ENCODE assay signal across 18 cellular contexts in the genomic region with DNA sequence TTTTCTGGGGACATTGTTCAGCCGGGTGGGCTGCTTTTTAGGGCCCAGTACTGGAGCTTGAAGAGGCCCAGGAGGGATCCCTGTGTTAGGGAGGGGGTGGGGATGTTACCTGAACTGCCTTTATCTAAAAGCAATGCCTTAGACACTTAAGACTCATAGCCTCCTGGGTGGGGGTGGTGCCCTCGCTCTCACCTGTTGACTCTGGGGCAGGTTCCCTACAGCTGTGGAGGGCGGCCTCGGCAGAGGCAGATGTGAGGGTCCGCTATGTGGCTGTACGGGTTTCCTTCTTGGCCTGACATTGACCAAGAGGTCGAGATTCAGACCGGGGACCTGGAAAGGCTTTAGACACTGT. TPM values are rescaled to one million over a fixed set of nuclear protein-coding genes. Genes with fewer than 3 reads are reported as not detected.
A peak's percentile ranks its signal among the peaks of the same experiment; 100 is the strongest.
DNase-seq lines count a peak whose midpoint lies in the region; ATAC-seq, FAIRE-seq and TF ChIP-seq lines count a peak whose summit lies in the region.
"Had no signal": no experiment of that assay in that cellular context is flagged by ENCODE, and none has a peak within 500 bp of the region (broad histone marks: within the 10 kb centered on the region; RNA-seq: fewer than 3 reads in every experiment).

No MANE protein-coding gene starts in this region.

- peak in 3 of 4 donors; percentile 6 to 29 (median 17) for ATAC-seq in pancreas

- peaks cover 61% of the 10 kb centered on the region for H3K4me1 Mint-ChIP-seq in Calu3 (ENCODE audit: low read depth, unreplicated experiment)
- peaks cover 15% of the 10 kb centered on the region for H3K4me1 Mint-ChIP-seq in activated CD4-positive, alpha-beta memory T cell treated with anti-CD3 and anti-CD28 coated beads for 36 hours (ENCODE audit: low read depth)

- no peaks in the 10 kb centered on the region for H3K27me3 Mint-ChIP-seq in Calu3 (ENCODE audit: unreplicated experiment)
- peaks cover 44% of the 10 kb centered on the region for H3K27me3 Mint-ChIP-seq in activated CD4-positive, alpha-beta memory T cell treated with anti-CD3 and anti-CD28 coated beads for 36 hours

- TF ChIP-seq CTCF in Calu3 (IDR thresholded peaks at IDR 0.05; ENCODE audit: unreplicated experiment) (no peak), pancreas (IDR thresholded peaks at IDR 0.05) (no peak)

- H3K27ac ChIP-seq in SJCRH30 (peak overlapping the region; percentile 66), iPS-18a (ENCODE audit: low read length) (no peak overlapping the region), pancreas (peak overlapping the region; percentile 60 to 90 (median 88))

- WGBS in pancreas, 2 donors, result 39 to 67% methylated on average over 8 of the region's 8 CpGs

- intact Hi-C loops in Calu3 (cut with micrococcal nuclease; ENCODE audit: unreplicated experiment), result no loop called here
- intact Hi-C loops in pancreas (cut with DNase I), result loop anchor here in 1 of 3 donors (10.0 kb wide), 1 partner anchor 149 kb away; no protein-coding TSS in a partner anchor
- intact Hi-C loops in activated CD4-positive, alpha-beta memory T cell treated with anti-CD3 and anti-CD28 coated beads for 36 hours (cut with micrococcal nuclease), result no loop called here

- peak overlapping the region; percentile 89 for H3K27ac Mint-ChIP-seq in Calu3 (ENCODE audit: unreplicated experiment)
- no peak overlapping the region for H3K27ac Mint-ChIP-seq in activated CD4-positive, alpha-beta memory T cell treated with anti-CD3 and anti-CD28 coated beads for 36 hours
- H3K27ac Mint-ChIP-seq: activated B cell treated with CpG ODN at 0.5 μM for 24 hours; activated naive CD4-positive, alpha-beta T cell treated with anti-CD3 and anti-CD28 coated beads, Interleukin-2, amount 50 U/mL, for 24 hours had no signal

- H3K9me3 Mint-ChIP-seq in Calu3 (ENCODE audit: low read depth, unreplicated experiment), result no peaks in the 10 kb centered on the region
- no peaks in the 10 kb centered on the region for H3K9me3 Mint-ChIP-seq in activated CD4-positive, alpha-beta memory T cell treated with anti-CD3 and anti-CD28 coated beads for 36 hours
- H3K9me3 Mint-ChIP-seq: activated B cell treated with CpG ODN at 0.5 μM for 24 hours; activated naive CD4-positive, alpha-beta T cell treated with anti-CD3 and anti-CD28 coated beads, Interleukin-2, amount 50 U/mL, for 24 hours had no signal

- POLR2A ChIA-PET in activated CD4-positive, alpha-beta memory T cell treated with anti-CD3 and anti-CD28 coated beads for 36 hours (lab: Charles Lee), result no interaction called here

- peak; percentile 40 for DNase-seq in Calu3
- no peak for DNase-seq in SJCRH30
- peak in 1 of 6 donors; percentile 31 for DNase-seq in pancreas
- no peak for DNase-seq in NCI-H2227 treated with DMSO at 0.1 percent for 48 hours (lab: John Stamatoyannopoulos, UW)
- DNase-seq in activated CD4-positive, alpha-beta memory T cell treated with anti-CD3 and anti-CD28 coated beads for 36 hours, result no peak
- DNase-seq in NCI-H446 treated with DMSO at 0.1 percent for 48 hours (lab: John Stamatoyannopoulos, UW), result no peak
- DNase-seq in HuH-7 (ENCODE audit: low spot score), result no peak
- DNase-seq: activated B cell treated with CpG ODN at 0.5 μM for 24 hours; COR-L47; effector memory CD4-positive, alpha-beta T cell; NCI-H226; stimulated activated naive CD4-positive, alpha-beta T cell; SW 1271 had no signal

- H3K36me3 ChIP-seq in SJCRH30, result peaks cover 5% of the 10 kb centered on the region; the same call in 1 of the 2 replicates
- peaks cover 21% of the 10 kb centered on the region for H3K36me3 ChIP-seq in iPS-18a (ENCODE audit: control insufficient read depth, low read depth, low read length)
- peaks cover 0 to 12% (median 0%) of the 10 kb centered on the region in 3 donors for H3K36me3 ChIP-seq in pancreas
- H3K36me3 ChIP-seq: HAP-1 had no signal

- H3K9ac ChIP-seq in iPS-18a (ENCODE audit: low read length), result no peak overlapping the region

- H3K4me1 ChIP-seq in SJCRH30 (peaks cover 23% of the 10 kb centered on the region), iPS-18a (ENCODE audit: control insufficient read depth, low read depth, low read length) (peaks cover 49% of the 10 kb centered on the region), pancreas (peaks cover 0 to 4% (median 4%) of the 10 kb centered on the region in 3 donors)
- H3K4me1 ChIP-seq: HAP-1 had no signal

- CTCF ChIA-PET in Calu3 (lab: Charles Lee), result interaction anchor here (0.8 to 1.5 kb wide), 2 partner anchors 76 to 124 kb away, joined by 3 to 5 read pairs; no protein-coding TSS in a partner anchor
- CTCF ChIA-PET in activated CD4-positive, alpha-beta memory T cell treated with anti-CD3 and anti-CD28 coated beads for 36 hours (lab: Charles Lee), result no interaction called here

- peaks cover 100% of the 10 kb centered on the region for H3K36me3 Mint-ChIP-seq in Calu3 (ENCODE audit: insufficient read depth, unreplicated experiment)
- no peaks in the 10 kb centered on the region for H3K36me3 Mint-ChIP-seq in activated CD4-positive, alpha-beta memory T cell treated with anti-CD3 and anti-CD28 coated beads for 36 hours
- H3K36me3 Mint-ChIP-seq: activated naive CD4-positive, alpha-beta T cell treated with anti-CD3 and anti-CD28 coated beads, Interleukin-2, amount 50 U/mL, for 24 hours had no signal

- TSS peak; percentile 78 for BruUV-seq in Calu3 (replicated peaks; lab: Mats Ljungman, UMichigan)

- peak overlapping the region; percentile 99 for H3K4me3 Mint-ChIP-seq in Calu3 (ENCODE audit: low read depth, unreplicated experiment)
- no peak overlapping the region for H3K4me3 Mint-ChIP-seq in activated CD4-positive, alpha-beta memory T cell treated with anti-CD3 and anti-CD28 coated beads for 36 hours
- H3K4me3 Mint-ChIP-seq: activated B cell treated with CpG ODN at 0.5 μM for 24 hours; activated naive CD4-positive, alpha-beta T cell treated with anti-CD3 and anti-CD28 coated beads, Interleukin-2, amount 50 U/mL, for 24 hours had no signal

- no peak overlapping the region for H3K4me3 ChIP-seq in SJCRH30
- H3K4me3 ChIP-seq in iPS-18a (ENCODE audit: low read length), result peak overlapping the region; percentile 13
- H3K4me3 ChIP-seq in pancreas, result peak overlapping the region in 3 of 4 donors; percentile 15 to 58 (median 46)
- H3K4me3 ChIP-seq: HAP-1 had no signal

- no peak for FAIRE-seq in pancreas (lab: Jason Lieb, UNC)

- H3K27me3 ChIP-seq in SJCRH30 (no peaks in the 10 kb centered on the region), iPS-18a (ENCODE audit: control insufficient read depth, insufficient read depth, low read length) (no peaks in the 10 kb centered on the region), pancreas (no peaks in the 10 kb centered on the region)

- H3K9me3 ChIP-seq in SJCRH30 (replicated peaks), result no peaks in the 10 kb centered on the region
- H3K9me3 ChIP-seq in iPS-18a (ENCODE audit: control insufficient read depth, low read depth, low read length), result no peaks in the 10 kb centered on the region
- no peaks in the 10 kb centered on the region for H3K9me3 ChIP-seq in pancreas
- H3K9me3 ChIP-seq: HAP-1 had no signal

RNA-seq across cellular contexts. Expression of a gene that starts 0.7 kb away (rescaled TPM):
- total RNA-seq in Calu3 (2022) (167 and 175 TPM in 2 replicates), pancreas (10 to 100 TPM in 4 of 6 donors, 1 to 10 TPM in 2; 5.0 to 26.6 (median 12.9) TPM)
- total RNA-seq in SJCRH30 (2014; rRNA removed; shearing (Covaris generic)), result 16.1 and 19.8 TPM in 2 replicates
- 10 to 100 TPM; 13.1 to 17.8 TPM for polyA plus RNA-seq in pancreas
- total RNA-seq in activated CD4-positive, alpha-beta memory T cell treated with anti-CD3 and anti-CD28 coated beads for 36 hours, result not detected

RNA-seq across cellular contexts. Expression of a gene that starts 22.6 kb away (rescaled TPM):
- total RNA-seq in Calu3 (2022) (not detected in 2 replicates), pancreas (under 1 TPM in 1 of 6 donors, not detected in 5; 0.31 TPM)
- not detected in 2 replicates for total RNA-seq in SJCRH30 (2014; rRNA removed; shearing (Covaris generic))
- polyA plus RNA-seq in pancreas, result not detected
- total RNA-seq in activated CD4-positive, alpha-beta memory T cell treated with anti-CD3 and anti-CD28 coated beads for 36 hours, result not detected
- polyA plus RNA-seq: AG04450, neural cell had no signal
